ENCODE assay signal across 8 cellular contexts in genomic region chr4:1345905-1346780, GRCh38. TPM values are rescaled to one million over a fixed set of nuclear protein-coding genes. Genes with fewer than 3 reads are reported as not detected.
DNase-seq lines count a peak whose midpoint lies in the region; ATAC-seq and TF ChIP-seq lines count a peak whose summit lies in the region.

No MANE protein-coding gene starts in this region.

- H4K20me1 ChIP-seq in KMS-11 (ENCODE audit: insufficient read depth) = no peaks in the 10 kb centered on the region

- H3K9ac ChIP-seq in KMS-11 (peak overlapping the region; percentile 62), colonic mucosa (ENCODE audit: low read depth in 2 of 2, low read length in 2 of 2) (peak overlapping the region; percentile 70 to 93), liver (ENCODE audit: low read depth in 1 of 2, low read length in 2 of 2) (peak overlapping the region; percentile 42 to 52)

- intact Hi-C loops in colonic mucosa (cut with DNase I) = loop anchor here (10.0 kb wide), 2 partner anchors 51 to 181 kb away; no protein-coding TSS in a partner anchor

- H3K4me2 ChIP-seq in KMS-11 = peak overlapping the region; percentile 56

- TF ChIP-seq CTCF in KMS-11 (conservative IDR thresholded peaks at IDR 0.05; ENCODE audit: low read depth, low read length) (no peak), colonic mucosa (IDR thresholded peaks at IDR 0.05) (no peak), liver (IDR thresholded peaks at IDR 0.05; ENCODE audit: low read depth, low read length, missing input control) (no peak)

- H3K36me3 ChIP-seq in KMS-11 (ENCODE audit: insufficient read depth) (no peaks in the 10 kb centered on the region), colonic mucosa (no peaks in the 10 kb centered on the region), liver (ENCODE audit: control insufficient read depth in 4 of 4, insufficient read depth in 3 of 4, low read depth in 1 of 4, low read length in 3 of 4) (peaks cover 0 to 3% (median under 1%) of the 10 kb centered on the region in 4 donors)

- peak overlapping the region; percentile 73 for H2AFZ ChIP-seq in KMS-11 (ENCODE audit: low read depth)

- ATAC-seq in GM21526 (IDR thresholded peaks at IDR 0.05; ENCODE audit: low FRiP score, unreplicated experiment) (peak; percentile 9), GM18873 (IDR thresholded peaks at IDR 0.05; ENCODE audit: low FRiP score, unreplicated experiment) (no peak)

- H3K4me3 ChIP-seq in KMS-11 (IDR thresholded peaks at IDR 0.05; ENCODE audit: insufficient read depth, low read depth, low read length) (no peak overlapping the region), colonic mucosa (peak overlapping the region; percentile 89), liver (ENCODE audit: low read depth in 1 of 3, low read length in 3 of 3) (peak overlapping the region; percentile 11 to 91 (median 82))

- WGBS in liver = under 1% methylated on average over 76 of the region's 76 CpGs

- no peaks in the 10 kb centered on the region for H3K79me2 ChIP-seq in KMS-11 (ENCODE audit: insufficient read depth, low read depth)

- no peaks in the 10 kb centered on the region for H3K4me1 ChIP-seq in KMS-11 (ENCODE audit: low read depth, poor library complexity, severe bottlenecking)
- peaks cover 5% of the 10 kb centered on the region for H3K4me1 ChIP-seq in colonic mucosa
- peaks cover 7 to 26% (median 16%) of the 10 kb centered on the region in 4 donors for H3K4me1 ChIP-seq in liver (ENCODE audit: control insufficient read depth in 4 of 4, insufficient read depth in 4 of 4, low read length in 3 of 4)

- peak in 1 of 2 donors; percentile 40 for TF ChIP-seq RAD21 in liver (IDR thresholded peaks at IDR 0.05)

- H3K9me3 ChIP-seq in colonic mucosa = no peaks in the 10 kb centered on the region
- H3K9me3 ChIP-seq in liver (ENCODE audit: control insufficient read depth in 4 of 4, low read length in 3 of 4) = no peaks in the 10 kb centered on the region

- H3K27ac ChIP-seq in KMS-11 (peak overlapping the region; percentile 22), colonic mucosa (peak overlapping the region; percentile 89), liver (ENCODE audit: low read depth in 1 of 2, low read length in 2 of 2) (peak overlapping the region; percentile 76 to 79)

- H3K27me3 ChIP-seq in KMS-11 (ENCODE audit: insufficient read depth, low read depth) (no peaks in the 10 kb centered on the region), colonic mucosa (no peaks in the 10 kb centered on the region), liver (ENCODE audit: control insufficient read depth in 4 of 4, insufficient read depth in 4 of 4, low read length in 3 of 4) (no peaks in the 10 kb centered on the region)

- DNase-seq in GDM1 (lab: John Stamatoyannopoulos, UW) (peak; percentile 35), colonic mucosa (peak; percentile 52)
- DNase-seq in activated CD4-positive, alpha-beta T cell treated with anti-CD3 and anti-CD28 coated beads for 1 hour = peak; percentile 30
- DNase-seq in stimulated activated CD4-positive, alpha-beta T cell treated with anti-CD3 and anti-CD28 coated beads, TNF-alpha, amount 100 ng/mL, for 4 hours (ENCODE audit: low read depth in 3 of 3) = peak in 2 of 3 experiments; percentile 32 to 35

TF ChIP-seq in liver, 16 proteins besides CTCF, POLR2A, EP300 and RAD21:
- peak; percentile 4 for TF ChIP-seq REST (IDR thresholded peaks at IDR 0.05)
- no peak for TF ChIP-seq FOXA1 (IDR thresholded peaks at IDR 0.05)

RNA-seq across cellular contexts. Expression of gene UVSSA, which starts 0.9 kb away (rescaled TPM):
- total RNA-seq in colonic mucosa (10 to 100 TPM; 16.7 to 55.7 TPM), liver (10 to 100 TPM in 1 of 2 donors, 1 to 10 TPM in 1; 4.1 to 18.3 TPM)
- 1 to 10 TPM; 2.2 to 3.1 TPM for polyA plus RNA-seq in liver

RNA-seq across cellular contexts. Expression of gene MAEA, which starts 56.5 kb away (rescaled TPM):
- total RNA-seq in colonic mucosa (100 to 1,000 TPM in 1 of 2 donors, 10 to 100 TPM in 1; 65.8 to 124 TPM), liver (10 to 100 TPM; 28.7 to 33.9 TPM)
- polyA plus RNA-seq in liver = 10 to 100 TPM; 20.9 to 30.9 TPM

Comparison
In these comparisons a context has a peak if more than half of its experiments do, and no peak if none do; other contexts are left out.
1. H3K27ac ChIP-seq: peak in every context shown above with its lines; median percentile 89 in colonic mucosa; 78 in liver; 22 in KMS-11.